18 cellular contexts compared by ENCODE assay signal in genomic region chr15:80904941-80905532, GRCh38.
DNase-seq lines count a peak whose midpoint lies in the region; ATAC-seq and TF ChIP-seq lines count a peak whose summit lies in the region.
"Had no signal": no experiment of that assay in that cellular context is flagged by ENCODE, and none has a peak within 500 bp of the region (broad histone marks: within the 10 kb centered on the region; RNA-seq: fewer than 3 reads in every experiment).

No MANE protein-coding gene starts in this region.

- H3K36me3 ChIP-seq in smooth muscle cell (ENCODE audit: low read depth) (no peaks in the 10 kb centered on the region), Karpas-422 (ENCODE audit: insufficient read depth, low read length) (no peaks in the 10 kb centered on the region)
- H3K36me3 ChIP-seq: ovary had no signal

- H3K4me1 ChIP-seq in smooth muscle cell (ENCODE audit: low read depth) (no peaks in the 10 kb centered on the region), Karpas-422 (ENCODE audit: low read length) (no peaks in the 10 kb centered on the region)
- H3K4me1 ChIP-seq: foreskin keratinocyte, left lung had no signal

- H3K27me3 ChIP-seq in smooth muscle cell (ENCODE audit: low read depth) (no peaks in the 10 kb centered on the region), Karpas-422 (ENCODE audit: low read length) (no peaks in the 10 kb centered on the region)
- H3K27me3 ChIP-seq: foreskin keratinocyte, left lung, ovary had no signal

- ATAC-seq in left lobe of liver: peak; percentile 76
- no peak for ATAC-seq in HG03280 (IDR thresholded peaks at IDR 0.05; ENCODE audit: unreplicated experiment)
- ATAC-seq: activated CD8-positive, alpha-beta memory T cell treated with anti-CD3 and anti-CD28 coated beads, Interleukin-2, amount 10 ng/mL, durations not matched to agents 7 days and 5 days; foreskin keratinocyte; left lung had no signal

- H4K20me1 ChIP-seq in smooth muscle cell (ENCODE audit: low read depth) (no peaks in the 10 kb centered on the region), Karpas-422 (ENCODE audit: insufficient read depth, low read depth, low read length) (no peaks in the 10 kb centered on the region)

- no peak overlapping the region for H3K4me3 ChIP-seq in astrocyte of the spinal cord (ENCODE audit: low read depth, low read length)
- H3K4me3 ChIP-seq in smooth muscle cell: no peak overlapping the region
- no peak overlapping the region for H3K4me3 ChIP-seq in Karpas-422 (ENCODE audit: low read length)
- H3K4me3 ChIP-seq: left lung, ovary, skin epidermis had no signal

- peak overlapping the region; percentile 24 for H3K4me2 ChIP-seq in smooth muscle cell
- H3K4me2 ChIP-seq in Karpas-422 (ENCODE audit: low read depth, low read length, poor library complexity, severe bottlenecking): no peak overlapping the region

- H3K9me2 ChIP-seq in Karpas-422 (replicated peaks; ENCODE audit: insufficient read depth, low read length): no peaks in the 10 kb centered on the region

- in situ Hi-C loops in astrocyte of the spinal cord (cut with HindIII; ENCODE audit: low sequenced_read_pairs): no loop called here

- DNase-seq in NCI-H510A treated with DMSO at 0.1 percent for 48 hours (lab: John Stamatoyannopoulos, UW) (peak; percentile 2), NCI-H510A (lab: John Stamatoyannopoulos, UW) (no peak), astrocyte of the spinal cord (ENCODE audit: low read depth, low spot score) (peak; percentile 47), left lobe of liver (ENCODE audit: low spot score) (no peak), smooth muscle cell (lab: John Stamatoyannopoulos, UW; ENCODE audit: unreplicated experiment) (no peak), Karpas-422 (no peak), midbrain (lab: John Stamatoyannopoulos, UW) (no peak)
- DNase-seq: activated CD4-positive, alpha-beta T cell treated with anti-CD3 and anti-CD28 coated beads for 48 hours; activated CD8-positive, alpha-beta memory T cell treated with anti-CD3 and anti-CD28 coated beads, Interleukin-2, amount 10 ng/mL, durations not matched to agents 7 days and 5 days; foreskin keratinocyte; left lung; MM.1S; NCI-H1694; ovary; stimulated activated CD4-positive, alpha-beta T cell treated with anti-CD3 and anti-CD28 coated beads, Interleukin-4, amount 100 ng/mL, for 4 hours had no signal

- H3K27ac ChIP-seq in smooth muscle cell (ENCODE audit: low read depth) (no peak overlapping the region), Karpas-422 (ENCODE audit: low read length) (no peak overlapping the region)
- H3K27ac ChIP-seq: foreskin keratinocyte, left lung, ovary, RWPE1, skin epidermis had no signal

- no peak overlapping the region for H3K9ac ChIP-seq in smooth muscle cell (ENCODE audit: low read depth)
- H3K9ac ChIP-seq in Karpas-422 (ENCODE audit: low read length): no peak overlapping the region

- H3K79me2 ChIP-seq in smooth muscle cell (ENCODE audit: low read depth): no peaks in the 10 kb centered on the region
- no peaks in the 10 kb centered on the region for H3K79me2 ChIP-seq in Karpas-422 (ENCODE audit: low read length)

- TF ChIP-seq CTCF in astrocyte of the spinal cord (IDR thresholded peaks at IDR 0.05; ENCODE audit: low read depth, low read length) (no peak), smooth muscle cell (IDR thresholded peaks at IDR 0.05; ENCODE audit: borderline replicate concordance, insufficient read depth, poor library complexity, severe bottlenecking) (no peak)

- no peaks in the 10 kb centered on the region for H3F3A ChIP-seq in smooth muscle cell (ENCODE audit: low read depth)

- H3K9me3 ChIP-seq in smooth muscle cell (replicated peaks; ENCODE audit: low read depth) (no peaks in the 10 kb centered on the region), Karpas-422 (ENCODE audit: low read length) (no peaks in the 10 kb centered on the region)
- H3K9me3 ChIP-seq: left lung, ovary had no signal

- 69% methylated on average over 7 of the region's 7 CpGs for WGBS in smooth muscle cell (ENCODE audit: low lambda C conversion rate)

- H2AFZ ChIP-seq in smooth muscle cell (ENCODE audit: low read depth) (no peak overlapping the region), Karpas-422 (ENCODE audit: low read length) (no peak overlapping the region)

Comparison
In these comparisons a context has a peak if more than half of its experiments do, and no peak if none do; other contexts are left out.
1. DNase-seq: peak in NCI-H510A treated with DMSO at 0.1 percent for 48 hours (single experiment) and astrocyte of the spinal cord (single experiment); none in NCI-H510A (single experiment), left lobe of liver (single experiment), smooth muscle cell (single experiment), Karpas-422 (single experiment) and midbrain (single experiment).